8 cellular contexts compared by ENCODE assay signal in the genomic region with DNA sequence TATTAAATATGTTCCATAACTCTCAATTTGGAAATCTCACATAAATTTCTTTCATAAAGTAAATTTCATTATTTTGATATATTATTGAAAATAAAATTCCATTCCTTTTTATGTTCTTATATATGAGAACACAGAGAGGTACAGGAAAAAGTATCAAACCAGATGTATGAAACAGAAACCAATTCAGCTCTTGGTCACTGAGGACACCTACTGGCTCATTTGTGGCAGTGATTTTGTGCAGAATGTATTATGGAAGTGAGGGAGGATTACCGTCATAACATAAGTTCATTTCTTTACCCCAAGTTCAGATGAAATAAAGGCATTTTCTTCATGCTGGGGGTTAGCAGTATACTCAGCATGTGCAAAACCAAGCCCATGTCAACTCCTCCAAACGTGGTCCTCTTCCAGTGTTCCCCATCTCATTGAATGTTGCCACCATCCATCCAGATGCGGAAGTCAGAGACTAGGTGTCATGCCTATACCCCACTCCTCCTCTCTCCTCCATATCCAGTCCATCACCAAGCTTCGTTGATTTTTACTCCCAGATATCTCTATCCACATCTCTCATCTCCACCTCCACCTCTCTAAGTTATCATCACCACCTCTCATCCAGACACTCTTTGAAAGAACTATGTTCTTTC. TPM values are rescaled to one million over a fixed set of nuclear protein-coding genes. Genes with fewer than 3 reads are reported as not detected.
A peak's percentile ranks its signal among the peaks of the same experiment; 100 is the strongest.
DNase-seq lines count a peak whose midpoint lies in the region; ATAC-seq and TF ChIP-seq lines count a peak whose summit lies in the region.

No MANE protein-coding gene starts in this region.

- peaks cover 15% of the 10 kb centered on the region for H3K36me3 Mint-ChIP-seq in brain

- DNase-seq in AG04450 (ENCODE audit: low read depth, low spot score) (peak; percentile 23), NCI-H526 treated with DMSO at 0.1 percent for 48 hours (lab: John Stamatoyannopoulos, UW) (peak; percentile 34), inferior parietal cortex (ENCODE audit: extremely low spot score) (peak; percentile 72), stromal cell of bone marrow (ENCODE audit: low read depth) (peak; percentile 69), cerebellar nuclear complex (lab: John Stamatoyannopoulos, UW) (no peak)

- no peaks in the 10 kb centered on the region for H3K27me3 ChIP-seq in AG04450 (ENCODE audit: control insufficient read depth, insufficient read depth, low read length)

- POLR2A ChIA-PET in AG04450 (lab: Yijun Ruan, JAX) = no interaction called here

- H3K4me3 Mint-ChIP-seq in brain = no peak overlapping the region

- H3K9me3 Mint-ChIP-seq in brain = peaks cover 6 to 21% (median 15%) of the 10 kb centered on the region in 5 experiments

- no peak overlapping the region for H3K27ac Mint-ChIP-seq in brain

- no peaks in the 10 kb centered on the region for H3K4me1 Mint-ChIP-seq in brain

- CTCF ChIA-PET in AG04450 (lab: Charles Lee) = interaction anchor here (0.5 to 1.8 kb wide), 17 partner anchors 9 to 51 kb away, joined by 3 to 20 read pairs (median 4); a partner anchor contains a TSS

- H3K4me3 ChIP-seq in AG04450 (ENCODE audit: low read depth, low read length) = no peak overlapping the region

- ATAC-seq in HG03175 (IDR thresholded peaks at IDR 0.05; ENCODE audit: unreplicated experiment) = peak; percentile 58

- H3K27me3 Mint-ChIP-seq in brain = no peaks in the 10 kb centered on the region

- no peak overlapping the region for H3K27ac ChIP-seq in AG04450 (ENCODE audit: low read depth, low read length)

- TF ChIP-seq CTCF in AG04450 (IDR thresholded peaks at IDR 0.05; ENCODE audit: low read depth, low read length) (peak; percentile 88), GM12801 (IDR thresholded peaks at IDR 0.05; ENCODE audit: extremely low read depth, insufficient read length) (peak; percentile 40), brain (conservative IDR thresholded peaks at IDR 0.05) (peak; percentile 72 to 74)

- peaks cover 7% of the 10 kb centered on the region for H3K9me3 ChIP-seq in AG04450 (ENCODE audit: control insufficient read depth, insufficient read depth, low read length)

RNA-seq across cellular contexts. Expression of a gene that starts 41.7 kb away (rescaled TPM):
- polyA plus RNA-seq in AG04450 (2011; rRNA removed) (0.48 and 0.63 TPM in 2 replicates), brain (ENCODE audit: insufficient read depth, low read depth, low replicate concordance) (1.9 TPM)
- polyA minus RNA-seq in AG04450 (2011; rRNA and poly(A)+ RNA removed) = 0.51 and 1.1 TPM in 2 replicates

RNA-seq across cellular contexts. Expression of a gene that starts 47.5 kb away (rescaled TPM):
- polyA plus RNA-seq in AG04450 (2011; rRNA removed) (3.7 and 5.4 TPM in 2 replicates), brain (ENCODE audit: insufficient read depth, low read depth, low replicate concordance) (3.6 TPM)
- polyA minus RNA-seq in AG04450 (2011; rRNA and poly(A)+ RNA removed) = 1.6 and 2.2 TPM in 2 replicates

RNA-seq across cellular contexts. Expression of a gene that starts 55.1 kb away (rescaled TPM):
- 6.0 and 6.5 TPM in 2 replicates for polyA plus RNA-seq in AG04450 (2011; rRNA removed)
- polyA minus RNA-seq in AG04450 (2011; rRNA and poly(A)+ RNA removed) = 1.9 and 2.8 TPM in 2 replicates
- 64.6 TPM for polyA plus RNA-seq in brain (ENCODE audit: insufficient read depth, low read depth, low replicate concordance)

Comparison
In these comparisons a context has a peak if more than half of its experiments do, and no peak if none do; other contexts are left out.
1. DNase-seq: peak in AG04450 (single experiment), NCI-H526 treated with DMSO at 0.1 percent for 48 hours (single experiment), inferior parietal cortex (single experiment) and stromal cell of bone marrow (single experiment); none in cerebellar nuclear complex (0 of 2).
2. Peak in every context shown above with its lines, with median percentiles within 50 percentile points of each other: CTCF ChIP-seq.